In the genomic region with DNA sequence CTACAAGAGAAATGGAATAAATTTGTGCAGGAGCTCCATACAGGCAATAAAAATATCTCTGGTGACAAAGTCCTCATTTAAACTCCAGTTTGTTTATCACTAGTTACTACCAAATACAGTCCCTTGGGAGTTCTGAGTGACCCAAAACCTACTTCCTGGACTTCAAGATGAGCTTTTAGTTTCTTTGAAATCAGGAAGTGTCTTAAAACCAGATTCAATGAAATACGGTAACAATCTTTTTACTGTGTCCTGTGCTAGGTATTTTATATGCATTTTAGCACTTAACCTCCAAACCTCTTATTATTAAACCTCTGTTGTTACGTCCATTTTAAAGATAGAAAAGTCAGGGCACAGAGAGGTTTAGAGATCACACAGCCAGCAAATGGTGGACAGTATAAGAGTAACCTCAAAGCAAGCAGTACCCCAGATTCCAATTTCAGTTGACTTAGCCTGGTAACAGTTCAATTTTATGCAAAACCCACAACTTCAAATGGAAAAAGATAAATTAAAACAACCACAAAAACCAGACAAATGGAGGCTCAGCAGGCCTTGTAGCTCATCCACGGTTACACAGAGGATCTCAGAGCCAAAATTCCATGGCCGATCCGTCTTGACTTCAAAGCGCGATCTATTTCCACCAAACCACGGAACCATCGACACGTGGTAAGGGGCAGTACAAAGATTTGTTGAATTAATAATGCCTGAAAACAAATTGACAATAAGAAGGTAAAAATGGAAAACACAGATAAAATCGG, we compare ENCODE assay signal across 8 cellular contexts. TPM values are rescaled to one million over a fixed set of nuclear protein-coding genes. Genes with fewer than 3 reads are reported as not detected.
A peak's percentile ranks its signal among the peaks of the same experiment; 100 is the strongest.
DNase-seq lines count a peak whose midpoint lies in the region; ATAC-seq and TF ChIP-seq lines count a peak whose summit lies in the region.

No MANE protein-coding gene starts in this region.

- H3K36me3 Mint-ChIP-seq in IgD-negative memory B cell, result peaks cover 3% of the 10 kb centered on the region
- peaks cover 50% of the 10 kb centered on the region for H3K36me3 Mint-ChIP-seq in activated CD8-positive, alpha-beta T cell treated with anti-CD3 and anti-CD28 coated beads for 36 hours (ENCODE audit: low read depth)

- intact Hi-C loops in activated CD8-positive, alpha-beta T cell treated with anti-CD3 and anti-CD28 coated beads for 36 hours (cut with micrococcal nuclease), result loop anchor here (5.0 kb wide), 2 partner anchors 32 to 43 kb away; no protein-coding TSS in a partner anchor

- H3K27ac Mint-ChIP-seq in IgD-negative memory B cell, result peak overlapping the region; percentile 97 to 99 (median 99)
- peak overlapping the region; percentile 100 for H3K27ac Mint-ChIP-seq in activated CD8-positive, alpha-beta T cell treated with anti-CD3 and anti-CD28 coated beads for 36 hours

- CTCF ChIA-PET in activated CD8-positive, alpha-beta T cell treated with anti-CD3 and anti-CD28 coated beads for 36 hours (lab: Charles Lee), result interaction anchor here (0.6 to 4.3 kb wide), 12 partner anchors 11 to 315 kb away, joined by 3 to 21 read pairs (median 4); no protein-coding TSS in a partner anchor

- WGBS in trophoblast cell (ENCODE audit: extremely low coverage, insufficient coverage, insufficient read length), result no CpG with 5 or more reads among the region's 11 CpGs

- H3K14ac ChIP-seq in trophoblast cell (ENCODE audit: low read length), result peak overlapping the region; percentile 48

- POLR2A ChIA-PET in activated CD8-positive, alpha-beta T cell treated with anti-CD3 and anti-CD28 coated beads for 36 hours (lab: Charles Lee), result interaction anchor here (0.6 to 5.2 kb wide), 19 partner anchors 8 to 65 kb away, joined by 3 to 45 read pairs (median 4); no protein-coding TSS in a partner anchor

- H3K18ac ChIP-seq in trophoblast cell (ENCODE audit: low read length), result no peak overlapping the region

- peak overlapping the region; percentile 86 for H3K4ac ChIP-seq in trophoblast cell (ENCODE audit: low read depth, low read length)

- no peak overlapping the region for H4K12ac ChIP-seq in trophoblast cell (ENCODE audit: low read depth, low read length)

- H2BK12ac ChIP-seq in trophoblast cell (ENCODE audit: low read length), result no peak overlapping the region

- H3K79me1 ChIP-seq in trophoblast cell (ENCODE audit: low read length), result peaks cover 15% of the 10 kb centered on the region

- H2AK5ac ChIP-seq in trophoblast cell (ENCODE audit: low read length), result no peak overlapping the region

- peaks cover 0 to 2% of the 10 kb centered on the region in 2 experiments for H3K4me1 ChIP-seq in trophoblast cell (ENCODE audit: control insufficient read depth in 1 of 2, insufficient read depth in 2 of 2, low read length in 2 of 2)

- H3K9me3 Mint-ChIP-seq in IgD-negative memory B cell, result peaks cover 0 to 2% (median 2%) of the 10 kb centered on the region in 3 donors
- no peaks in the 10 kb centered on the region for H3K9me3 Mint-ChIP-seq in activated CD8-positive, alpha-beta T cell treated with anti-CD3 and anti-CD28 coated beads for 36 hours

- peak overlapping the region; percentile 84 for H3K4me3 ChIP-seq in fibroblast of mammary gland (ENCODE audit: control insufficient read depth, low read depth, low read length)
- H3K4me3 ChIP-seq in trophoblast cell (ENCODE audit: low read depth, low read length), result peak overlapping the region; percentile 87

- H4K8ac ChIP-seq in trophoblast cell (ENCODE audit: low read depth, low read length), result peak overlapping the region; percentile 84

- H3K36me3 ChIP-seq in trophoblast cell (ENCODE audit: control insufficient read depth in 1 of 2, insufficient read depth in 2 of 2, low read length in 2 of 2), result peaks cover 0 to 4% of the 10 kb centered on the region in 2 experiments

- peaks cover 32 to 46% (median 41%) of the 10 kb centered on the region in 3 donors for H3K4me1 Mint-ChIP-seq in IgD-negative memory B cell
- peaks cover 36% of the 10 kb centered on the region for H3K4me1 Mint-ChIP-seq in activated CD8-positive, alpha-beta T cell treated with anti-CD3 and anti-CD28 coated beads for 36 hours (ENCODE audit: low read depth)

- H3K79me2 ChIP-seq in trophoblast cell (ENCODE audit: control insufficient read depth, insufficient read depth, low read length, poor library complexity), result peaks cover 21% of the 10 kb centered on the region

- peak overlapping the region; percentile 89 for H2BK5ac ChIP-seq in trophoblast cell (ENCODE audit: low read depth, low read length, poor library complexity)

- H3K23ac ChIP-seq in trophoblast cell (ENCODE audit: low read length), result no peak overlapping the region

- TF ChIP-seq CTCF in activated CD8-positive, alpha-beta T cell treated with anti-CD3 and anti-CD28 coated beads for 36 hours (IDR thresholded peaks at IDR 0.05), result no peak
- no peak for TF ChIP-seq CTCF in fibroblast of mammary gland (conservative IDR thresholded peaks at IDR 0.05; ENCODE audit: control insufficient read depth, insufficient read depth, low read depth, low read length)

- no peak overlapping the region for H2AFZ ChIP-seq in trophoblast cell (ENCODE audit: insufficient read depth, low read length, poor library complexity)

- peak; percentile 27 for DNase-seq in COLO668 (lab: John Stamatoyannopoulos, UW; ENCODE audit: unreplicated experiment)
- peak; percentile 40 for DNase-seq in activated CD8-positive, alpha-beta T cell treated with anti-CD3 and anti-CD28 coated beads for 36 hours
- peak; percentile 58 for DNase-seq in fibroblast of mammary gland (ENCODE audit: low read depth)
- DNase-seq in trophoblast cell, result peak in 1 of 2 donors; percentile 31
- DNase-seq in NK-92 treated with Interleukin-12 subunit alpha and Interleukin-12 subunit beta, amount 100 ng/mL, for 24 hours (lab: John Stamatoyannopoulos, UW), result no peak
- no peak for DNase-seq in AG08395 (ENCODE audit: low spot score)

- H3K4me2 ChIP-seq in trophoblast cell (ENCODE audit: low read length), result peak overlapping the region; percentile 96

- no peaks in the 10 kb centered on the region for H3K9me3 ChIP-seq in trophoblast cell (ENCODE audit: insufficient read depth, low read depth, low read length)

- H3K27me3 Mint-ChIP-seq in IgD-negative memory B cell, result no peaks in the 10 kb centered on the region
- H3K27me3 Mint-ChIP-seq in activated CD8-positive, alpha-beta T cell treated with anti-CD3 and anti-CD28 coated beads for 36 hours, result no peaks in the 10 kb centered on the region

- peak overlapping the region; percentile 77 for H2BK120ac ChIP-seq in trophoblast cell (ENCODE audit: insufficient read depth, low read length, poor library complexity)

- H3K4me3 Mint-ChIP-seq in IgD-negative memory B cell, result peak overlapping the region; percentile 91 to 99 (median 99)
- peak overlapping the region; percentile 99 for H3K4me3 Mint-ChIP-seq in activated CD8-positive, alpha-beta T cell treated with anti-CD3 and anti-CD28 coated beads for 36 hours

- peak overlapping the region; percentile 87 for H3K27ac ChIP-seq in trophoblast cell (ENCODE audit: low read depth, low read length)

- H3K27me3 ChIP-seq in trophoblast cell (ENCODE audit: insufficient read depth, low read length), result no peaks in the 10 kb centered on the region

- no peak for ATAC-seq in activated CD8-positive, alpha-beta T cell treated with anti-CD3 and anti-CD28 coated beads for 36 hours
- ATAC-seq in HG03342 (IDR thresholded peaks at IDR 0.05; ENCODE audit: unreplicated experiment), result no peak

- H4K91ac ChIP-seq in trophoblast cell (ENCODE audit: low read depth, low read length), result peak overlapping the region; percentile 93

- H3K9ac ChIP-seq in trophoblast cell (ENCODE audit: low read length), result peak overlapping the region; percentile 94

RNA-seq across cellular contexts. Expression of a gene that starts 1.3 kb away (rescaled TPM):
- 17.6 TPM for polyA plus RNA-seq in IgD-negative memory B cell
- 100 to 1,000 TPM; 101 to 105 TPM for total RNA-seq in activated CD8-positive, alpha-beta T cell treated with anti-CD3 and anti-CD28 coated beads for 36 hours
- polyA plus RNA-seq in trophoblast cell (2013), result 43.3 and 44.7 TPM in 2 replicates

Comparison
In these comparisons a context has a peak if more than half of its experiments do, and no peak if none do; other contexts are left out.
1. DNase-seq: peak in COLO668 (single experiment), activated CD8-positive, alpha-beta T cell treated with anti-CD3 and anti-CD28 coated beads for 36 hours (single experiment) and fibroblast of mammary gland (single experiment); none in NK-92 treated with Interleukin-12 subunit alpha and Interleukin-12 subunit beta, amount 100 ng/mL, for 24 hours (single experiment) and AG08395 (single experiment).